In the genomic region with DNA sequence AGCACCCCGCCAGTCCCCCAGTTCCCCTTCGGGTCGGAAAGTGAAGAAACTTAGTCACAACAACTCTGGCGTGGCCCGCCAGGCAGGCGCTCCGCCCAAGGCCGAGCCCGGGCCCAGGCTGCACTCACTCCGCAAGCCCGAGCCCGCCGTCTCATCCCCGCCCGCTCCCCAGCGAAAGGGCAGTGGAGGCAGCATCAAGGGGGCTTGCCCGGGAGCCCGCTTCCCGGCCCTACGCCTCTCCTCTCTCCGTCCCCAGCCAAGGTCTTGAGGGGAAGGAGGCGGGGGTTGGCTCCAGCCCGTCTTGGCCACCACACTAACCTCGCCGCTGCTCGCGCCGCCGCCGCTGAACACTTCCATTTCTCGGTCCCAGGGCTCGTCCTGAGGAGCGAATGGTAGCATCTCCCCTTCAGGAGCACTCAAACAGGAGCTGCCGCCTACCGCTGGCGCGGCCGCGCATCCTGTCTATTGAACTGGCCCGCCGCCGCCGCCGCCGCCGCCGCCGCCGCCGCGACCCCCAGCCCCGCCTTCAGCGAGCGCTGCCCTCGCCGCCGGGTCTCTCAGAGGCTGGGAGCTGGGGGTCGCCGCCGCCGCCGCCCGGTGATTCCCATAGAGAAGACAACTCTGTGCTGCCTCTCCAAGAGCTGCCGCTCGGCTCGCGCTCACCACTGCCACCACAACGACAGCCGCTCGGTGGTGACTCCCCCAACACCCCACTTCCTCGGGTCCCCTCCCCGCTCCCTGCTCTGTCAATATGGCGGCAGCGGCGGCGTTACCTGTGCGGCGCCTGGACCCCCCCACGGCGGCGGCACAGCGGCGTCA, we compare ENCODE assay signal across 8 cellular contexts. TPM values are rescaled to one million over a fixed set of nuclear protein-coding genes. Genes with fewer than 3 reads are reported as not detected.
DNase-seq lines count a peak whose midpoint lies in the region; ATAC-seq, FAIRE-seq and TF ChIP-seq lines count a peak whose summit lies in the region.

A gene (minus strand): TSS at position 699 of the 819 bp plus-strand sequence. CDS start 300 bp downstream, at position 399.

- H4K5ac ChIP-seq in H9 (ENCODE audit: insufficient read length, low read depth, low read length) = no peak within 1 kb of the TSS

- no peaks in the 10 kb centered on the region for H4K20me1 ChIP-seq in H9 (ENCODE audit: control insufficient read depth, insufficient read depth, insufficient read length)

- no peak within 1 kb of the TSS for H3K23ac ChIP-seq in H9 (ENCODE audit: insufficient read length, low read depth, low read length)

- H3K27me3 Mint-ChIP-seq in H9 (ENCODE audit: low read depth) = no peaks in the 10 kb centered on the region; the same call in 1 of the 2 replicates
- H3K27me3 Mint-ChIP-seq in stimulated activated memory B cell treated with anti-CD40 and anti-IgM and Interleukin-4, amounts not matched to agents 10 μg/mL and 1 μg/mL and 100 μg/mL, for 72 hours = no peaks in the 10 kb centered on the region

- peaks cover 3 to 6% (median 4%) of the 10 kb centered on the region in 3 experiments; a peak in 4 of 7 replicates for H3K36me3 Mint-ChIP-seq in H9 (ENCODE audit: insufficient read depth in 1 of 3, low read depth in 3 of 3)
- no peaks in the 10 kb centered on the region for H3K36me3 Mint-ChIP-seq in stimulated activated memory B cell treated with anti-CD40 and anti-IgM and Interleukin-4, amounts not matched to agents 10 μg/mL and 1 μg/mL and 100 μg/mL, for 72 hours

- no CpG with 5 or more reads among the region's 83 CpGs for WGBS in H9 (ENCODE audit: extremely low coverage, insufficient read length, low lambda C conversion rate)

- H2BK120ac ChIP-seq in H9 (ENCODE audit: low read depth, low read length, poor library complexity, severe bottlenecking) = no peak within 1 kb of the TSS

- H3K9me3 Mint-ChIP-seq in H9 = peaks cover 49 to 52% of the 10 kb centered on the region in 2 experiments
- peaks cover 3% of the 10 kb centered on the region for H3K9me3 Mint-ChIP-seq in stimulated activated memory B cell treated with anti-CD40 and anti-IgM and Interleukin-4, amounts not matched to agents 10 μg/mL and 1 μg/mL and 100 μg/mL, for 72 hours

- peak; percentile 55 for DNase-seq in EL
- DNase-seq in H9 = peak; percentile 39
- peak; percentile 12 for DNase-seq in NCI-H345 (lab: John Stamatoyannopoulos, UW)
- peak in 1 of 2 donors; percentile 48 for DNase-seq in breast epithelium (ENCODE audit: low spot score in 2 of 2)
- peak; percentile 74 for DNase-seq in kidney
- DNase-seq in H54 (ENCODE audit: insufficient read length, low spot score) = no peak

- no peak within 1 kb of the TSS for H4K8ac ChIP-seq in H9 (replicated peaks; ENCODE audit: insufficient read length, low read depth, low read length)

- H3K4ac ChIP-seq in H9 (ENCODE audit: low read depth, low read length) = no peak within 1 kb of the TSS

- H3K36me3 ChIP-seq in breast epithelium (no peaks in the 10 kb centered on the region), kidney (ENCODE audit: control insufficient read depth in 1 of 2, insufficient read depth in 2 of 2, low read length in 2 of 2) (no peaks in the 10 kb centered on the region)

- no peak within 1 kb of the TSS for H2BK12ac ChIP-seq in H9 (ENCODE audit: insufficient read length, low read depth, low read length)

- peak within 1 kb of the TSS; percentile 1; the same call in 1 of the 2 replicates for H3K14ac ChIP-seq in H9 (ENCODE audit: insufficient read depth, low read length)

- no peaks in the 10 kb centered on the region for H3K4me1 ChIP-seq in H9 (ENCODE audit: insufficient read depth, low read length)
- H3K4me1 ChIP-seq in breast epithelium = no peaks in the 10 kb centered on the region
- no peaks in the 10 kb centered on the region for H3K4me1 ChIP-seq in kidney (ENCODE audit: control insufficient read depth in 1 of 2, insufficient read depth in 1 of 2, low read depth in 1 of 2, low read length in 2 of 2)

- peaks cover 6% of the 10 kb centered on the region for H3K23me2 ChIP-seq in H9 (ENCODE audit: insufficient read length, low read depth, low read length, poor library complexity, severe bottlenecking)

- H2BK15ac ChIP-seq in H9 (ENCODE audit: low read depth, low read length) = no peak within 1 kb of the TSS

- peak; percentile 78 for ATAC-seq in stimulated activated memory B cell treated with anti-CD40 and anti-IgM and Interleukin-4, amounts not matched to agents 10 μg/mL and 1 μg/mL and 100 μg/mL, for 72 hours
- ATAC-seq in GM21737 (IDR thresholded peaks at IDR 0.05; ENCODE audit: unreplicated experiment) = no peak

- H2BK20ac ChIP-seq in H9 (ENCODE audit: low read depth, low read length, poor library complexity, severe bottlenecking) = no peak within 1 kb of the TSS

- H3K27ac ChIP-seq in H9 (ENCODE audit: insufficient read length, low read depth, low read length) (no peak within 1 kb of the TSS), breast epithelium (peak within 1 kb of the TSS; percentile 69 to 88), kidney (ENCODE audit: low read depth in 2 of 2, low read length in 2 of 2) (peak within 1 kb of the TSS; percentile 51 to 72)

- H2AK5ac ChIP-seq in H9 (ENCODE audit: insufficient read length, low read length) = no peak within 1 kb of the TSS

- TF ChIP-seq CTCF in H9 (conservative IDR thresholded peaks at IDR 0.05) (no peak), breast epithelium (IDR thresholded peaks at IDR 0.05) (no peak), kidney (IDR thresholded peaks at IDR 0.05; ENCODE audit: borderline replicate concordance, extremely low read depth, insufficient read depth) (no peak)

- TF ChIP-seq POLR2A in breast epithelium (IDR thresholded peaks at IDR 0.05) (no peak), H54 (IDR thresholded peaks at IDR 0.05; ENCODE audit: low read depth, low read length) (no peak)

- FAIRE-seq in kidney (lab: Jason Lieb, UNC) (no peak), H54 (lab: Jason Lieb, UNC) (no peak)

- intact Hi-C loops in breast epithelium (cut with DNase I; ENCODE audit: low total_unique reads) (no loop called here), kidney (cut with DNase I) (no loop called here)

- H3K18ac ChIP-seq in H9 (ENCODE audit: insufficient read length, low read depth, low read length) = peak within 1 kb of the TSS; percentile 37

- H3K9ac ChIP-seq in H9 (ENCODE audit: extremely low read depth, insufficient read length, low read length) (peak within 1 kb of the TSS; percentile 39), kidney (ENCODE audit: low read length in 2 of 2) (peak within 1 kb of the TSS; percentile 41 to 65)

- H3K79me2 ChIP-seq in H9 (ENCODE audit: insufficient read depth, low read length) = no peaks in the 10 kb centered on the region

- H3K4me3 ChIP-seq in breast epithelium (peak within 1 kb of the TSS; percentile 52 to 79 (median 63)), kidney (ENCODE audit: low read length in 2 of 2) (peak within 1 kb of the TSS; percentile 66 to 78)

- H3K79me1 ChIP-seq in H9 (ENCODE audit: insufficient read depth, low read depth, low read length, poor library complexity, severe bottlenecking) = peaks cover 2% of the 10 kb centered on the region

- H2BK5ac ChIP-seq in H9 (ENCODE audit: insufficient read length, low read length) = no peak within 1 kb of the TSS

- H3K4me3 Mint-ChIP-seq in H9 = peak within 1 kb of the TSS; percentile 87 to 97
- H3K4me3 Mint-ChIP-seq in stimulated activated memory B cell treated with anti-CD40 and anti-IgM and Interleukin-4, amounts not matched to agents 10 μg/mL and 1 μg/mL and 100 μg/mL, for 72 hours = peak within 1 kb of the TSS; percentile 83

- peaks cover 0 to 11% of the 10 kb centered on the region in 2 experiments; a peak in 2 of 4 replicates for H3K4me1 Mint-ChIP-seq in H9
- H3K4me1 Mint-ChIP-seq in stimulated activated memory B cell treated with anti-CD40 and anti-IgM and Interleukin-4, amounts not matched to agents 10 μg/mL and 1 μg/mL and 100 μg/mL, for 72 hours = peaks cover 4% of the 10 kb centered on the region

- no peak within 1 kb of the TSS for H2AFZ ChIP-seq in H9 (ENCODE audit: low read length)

- no peak within 1 kb of the TSS for H3K56ac ChIP-seq in H9 (ENCODE audit: insufficient read length, low read depth, low read length)

- no peak within 1 kb of the TSS for H3T11ph ChIP-seq in H9 (ENCODE audit: low read length)

- peak within 1 kb of the TSS in 2 of 3 experiments; percentile 34 to 96; a peak in 3 of 7 replicates for H3K27ac Mint-ChIP-seq in H9
- peak within 1 kb of the TSS; percentile 77 for H3K27ac Mint-ChIP-seq in stimulated activated memory B cell treated with anti-CD40 and anti-IgM and Interleukin-4, amounts not matched to agents 10 μg/mL and 1 μg/mL and 100 μg/mL, for 72 hours

- peaks cover 11% of the 10 kb centered on the region for H3K9me3 ChIP-seq in H9 (ENCODE audit: control insufficient read depth, low read depth, low read length)
- H3K9me3 ChIP-seq in breast epithelium = no peaks in the 10 kb centered on the region
- no peaks in the 10 kb centered on the region for H3K9me3 ChIP-seq in kidney (ENCODE audit: control insufficient read depth in 1 of 2, low read length in 2 of 2)

- no peak within 1 kb of the TSS for H4K91ac ChIP-seq in H9 (ENCODE audit: insufficient read length, low read depth, low read length)

- H3K27me3 ChIP-seq in H9 (ENCODE audit: insufficient read depth, low read length) (no peaks in the 10 kb centered on the region), breast epithelium (peaks cover 0 to 11% of the 10 kb centered on the region in 2 donors)

- peak within 1 kb of the TSS; percentile 69 for H3K4me2 ChIP-seq in H9 (ENCODE audit: insufficient read depth, insufficient read length, low read length)

RNA-seq across cellular contexts. Expression of the gene that starts here (rescaled TPM):
- total RNA-seq in H9 (2021) (10.5 and 12.1 TPM in 2 replicates), breast epithelium (1 to 10 TPM in 2 of 3 donors, under 1 TPM in 1; 0.96 to 5.9 (median 5.2) TPM), kidney (12.1 TPM)
- 4.7 TPM for polyA plus RNA-seq in kidney (ENCODE audit: insufficient read depth, low read depth, low replicate concordance)
